In genomic region chr21:16422702-16423101, GRCh38 we compare ENCODE assay signal across 19 cellular contexts.
A peak's percentile ranks its signal among the peaks of the same experiment; 100 is the strongest.
DNase-seq lines count a peak whose midpoint lies in the region; ATAC-seq, FAIRE-seq and TF ChIP-seq lines count a peak whose summit lies in the region.
"Had no signal": no experiment of that assay in that cellular context is flagged by ENCODE, and none has a peak within 500 bp of the region (broad histone marks: within the 10 kb centered on the region; RNA-seq: fewer than 3 reads in every experiment).

No MANE protein-coding gene starts in this region.

- H3K4me3 ChIP-seq in heart left ventricle (peak overlapping the region in 10 of 12 donors; percentile 18 to 67 (median 56)), bronchial epithelial cell (ENCODE audit: low read depth, low read length) (no peak overlapping the region), right lobe of liver (peak overlapping the region in 2 of 3 donors; percentile 50 to 52), thyroid gland (replicated peaks in 1 of 3) (no peak overlapping the region)
- H3K4me3 ChIP-seq: lung had no signal

- H3K27ac ChIP-seq in heart left ventricle = peak overlapping the region in 11 of 12 donors; percentile 50 to 89 (median 82)
- H3K27ac ChIP-seq in right lobe of liver = peak overlapping the region in 2 of 3 donors; percentile 93
- H3K27ac ChIP-seq in thyroid gland = peak overlapping the region; percentile 1 to 95 (median 39)

- no peaks in the 10 kb centered on the region for H3K27me3 ChIP-seq in heart left ventricle
- no peaks in the 10 kb centered on the region for H3K27me3 ChIP-seq in bronchial epithelial cell (ENCODE audit: control insufficient read depth, insufficient read depth, low read length)
- no peaks in the 10 kb centered on the region for H3K27me3 ChIP-seq in right lobe of liver
- no peaks in the 10 kb centered on the region for H3K27me3 ChIP-seq in thyroid gland
- H3K27me3 ChIP-seq: ovary, upper lobe of left lung had no signal

- TF ChIP-seq CTCF in heart left ventricle (IDR thresholded peaks at IDR 0.05) (no peak), bronchial epithelial cell (IDR thresholded peaks at IDR 0.05; ENCODE audit: insufficient read depth, low read length, severe bottlenecking) (no peak), right lobe of liver (IDR thresholded peaks at IDR 0.05) (no peak), thyroid gland (IDR thresholded peaks at IDR 0.05) (no peak)

- no peak for FAIRE-seq in bronchial epithelial cell (lab: Jason Lieb, UNC)

- ATAC-seq in heart left ventricle (no peak), Right ventricle myocardium superior (ENCODE audit: poor library complexity) (no peak), right lobe of liver (no peak), HG02571 (IDR thresholded peaks at IDR 0.05; ENCODE audit: unreplicated experiment) (no peak)
- ATAC-seq: activated CD4-positive, alpha-beta T cell treated with anti-CD3 and anti-CD28 coated beads for 36 hours; effector memory CD8-positive, alpha-beta T cell; Panc1 had no signal

- TF ChIP-seq POLR2A in heart left ventricle (IDR thresholded peaks at IDR 0.05) (no peak), right lobe of liver (IDR thresholded peaks at IDR 0.05) (no peak), thyroid gland (IDR thresholded peaks at IDR 0.05) (no peak)

- H3K4me1 ChIP-seq in heart left ventricle (peaks cover 0 to 49% (median 21%) of the 10 kb centered on the region in 12 donors), right lobe of liver (peaks cover 0 to 27% (median 3%) of the 10 kb centered on the region in 4 donors), thyroid gland (peaks cover 15 to 33% of the 10 kb centered on the region in 2 donors)

- 12 to 19% (median 16%) methylated on average over 2 of the region's 2 CpGs for WGBS in heart left ventricle, 4 donors
- 16% methylated on average over 2 of the region's 2 CpGs for WGBS in right lobe of liver (ENCODE audit: insufficient coverage, low coverage, low lambda C conversion rate, missing lambda C conversion rate)
- 53 to 56% methylated on average over 2 of the region's 2 CpGs for WGBS in thyroid gland, 2 donors

- no peaks in the 10 kb centered on the region for H3K36me3 ChIP-seq in heart left ventricle
- H3K36me3 ChIP-seq in bronchial epithelial cell (ENCODE audit: control insufficient read depth, insufficient read depth, low read length) = no peaks in the 10 kb centered on the region
- no peaks in the 10 kb centered on the region for H3K36me3 ChIP-seq in right lobe of liver
- H3K36me3 ChIP-seq in thyroid gland = no peaks in the 10 kb centered on the region
- H3K36me3 ChIP-seq: ovary, upper lobe of left lung had no signal

- intact Hi-C loops in heart left ventricle (cut with DNase I) (loop anchor here in 8 of 10 donors (5.0 to 10.0 kb wide), 7 partner anchors 45 to 225 kb away; no protein-coding TSS in a partner anchor), Right ventricle myocardium superior (cut with DNase I) (loop anchor here (5.0 kb wide), 1 partner anchor 115 kb away; no protein-coding TSS in a partner anchor), right lobe of liver (cut with DNase I) (no loop called here), thyroid gland (cut with DNase I) (loop anchor here (10.0 kb wide), 1 partner anchor 112 kb away; no protein-coding TSS in a partner anchor)

- DNase-seq in heart left ventricle = no peak
- DNase-seq in Right ventricle myocardium superior = no peak
- DNase-seq in bronchial epithelial cell (ENCODE audit: low read depth) = peak; percentile 21
- no peak for DNase-seq in right lobe of liver
- no peak for DNase-seq in thyroid gland
- no peak for DNase-seq in NCI-H2107 treated with DMSO at 0.1 percent for 48 hours (lab: John Stamatoyannopoulos, UW; ENCODE audit: unreplicated experiment)
- no peak for DNase-seq in amniotic stem cell (lab: John Stamatoyannopoulos, UW)
- DNase-seq: activated CD4-positive, alpha-beta T cell treated with anti-CD3 and anti-CD28 coated beads for 36 hours; DND-41; effector memory CD8-positive, alpha-beta T cell; head of caudate nucleus; NCI-H1105 treated with DMSO at 0.1 percent for 48 hours; NCI-H510A; ovary; stimulated activated CD8-positive, alpha-beta memory T cell treated with anti-CD3 and anti-CD28 coated beads, Interleukin-4, amount 100 ng/mL, for 48 hours; upper lobe of left lung had no signal

- no peaks in the 10 kb centered on the region for H3K9me3 ChIP-seq in heart left ventricle
- H3K9me3 ChIP-seq in right lobe of liver = no peaks in the 10 kb centered on the region
- no peaks in the 10 kb centered on the region for H3K9me3 ChIP-seq in thyroid gland
- H3K9me3 ChIP-seq: ovary, upper lobe of left lung had no signal

Comparison
In these comparisons a context has a peak if more than half of its experiments do, and no peak if none do; other contexts are left out.
1. H3K27ac ChIP-seq: peak in every context shown above with its lines; median percentile 93 in right lobe of liver; 82 in heart left ventricle; 39 in thyroid gland.
2. H3K4me3 ChIP-seq: peak in heart left ventricle (10 of 12) and right lobe of liver (2 of 3); none in bronchial epithelial cell (single experiment) and thyroid gland (0 of 3).
3. intact Hi-C loops: an anchor here in heart left ventricle (5.0 to 10.0 kb wide), Right ventricle myocardium superior (5.0 kb wide) and thyroid gland (10.0 kb wide); none called in right lobe of liver.